In genomic region chr17:6239237-6239798, GRCh38 we compare ENCODE assay signal across 1 cellular context.
TF ChIP-seq lines count a peak whose summit lies in the region.

No MANE protein-coding gene starts in this region.

TF ChIP-seq in H1, 55 proteins besides CTCF, POLR2A, EP300 and RAD21:
- TF ChIP-seq KDM4A (IDR thresholded peaks at IDR 0.05; ENCODE audit: low read depth, low read length, severe bottlenecking) (no peak), HDAC6 (IDR thresholded peaks at IDR 0.05; ENCODE audit: low read depth, low read length) (no peak), NRF1 (IDR thresholded peaks at IDR 0.05; ENCODE audit: low read depth, low read length) (no peak), SUZ12 (IDR thresholded peaks at IDR 0.05; ENCODE audit: low read length) (no peak), RFX5 (IDR thresholded peaks at IDR 0.05; ENCODE audit: borderline replicate concordance, low read depth, low read length) (no peak), SIN3A (conservative IDR thresholded peaks at IDR 0.05 in 1 of 2, IDR thresholded peaks at IDR 0.05 in 1 of 2; ENCODE audit: low read depth in 1 of 2, low read length in 2 of 2) (no peak), ZNF274 (IDR thresholded peaks at IDR 0.05; ENCODE audit: borderline replicate concordance, extremely low read depth, low read length) (no peak), BRCA1 (IDR thresholded peaks at IDR 0.05; ENCODE audit: low read depth, low read length) (no peak), TCF12 (IDR thresholded peaks at IDR 0.05; ENCODE audit: low read depth, low read length) (no peak), GTF2F1 (IDR thresholded peaks at IDR 0.05; ENCODE audit: borderline replicate concordance, low read depth, low read length) (no peak), CEBPB (IDR thresholded peaks at IDR 0.05; ENCODE audit: low read depth, low read length) (no peak), JUND (IDR thresholded peaks at IDR 0.05; ENCODE audit: low read length) (no peak), TAF1 (IDR thresholded peaks at IDR 0.05; ENCODE audit: low read depth, low read length) (no peak), USF2 (IDR thresholded peaks at IDR 0.05; ENCODE audit: low read length) (no peak), POLR2AphosphoS5 (IDR thresholded peaks at IDR 0.05; ENCODE audit: low read depth, low read length) (no peak), RXRA (IDR thresholded peaks at IDR 0.05; ENCODE audit: insufficient read depth, low read depth, low read length) (no peak), MAFK (IDR thresholded peaks at IDR 0.05; ENCODE audit: low read depth, low read length) (no peak), TEAD4 (IDR thresholded peaks at IDR 0.05; ENCODE audit: low read depth, low read length) (no peak), EZH2 (IDR thresholded peaks at IDR 0.05; ENCODE audit: low read depth, low read length, severe bottlenecking) (no peak), ASH2L (IDR thresholded peaks at IDR 0.05; ENCODE audit: low read length) (no peak)
